In the genomic region with DNA sequence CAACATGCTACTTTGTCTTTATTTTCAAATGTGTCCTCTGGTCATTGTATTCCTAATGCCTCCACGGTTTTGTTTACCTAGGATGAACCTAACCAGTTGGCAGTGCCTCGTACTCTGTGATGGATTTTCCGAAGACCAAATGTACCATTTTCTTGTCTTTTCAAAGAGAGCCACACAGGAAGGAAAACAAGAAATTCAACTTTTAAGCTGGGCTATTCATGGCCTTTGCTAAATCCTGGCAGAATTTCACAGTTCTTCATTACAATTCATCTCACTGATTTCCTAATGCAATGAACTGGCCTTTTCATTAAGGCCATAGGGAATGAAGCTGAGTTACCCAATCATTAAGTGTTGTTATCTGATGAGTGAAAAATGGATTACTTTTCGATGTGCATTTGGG, we compare ENCODE assay signal across 23 cellular contexts. TPM values are rescaled to one million over a fixed set of nuclear protein-coding genes. Genes with fewer than 3 reads are reported as not detected.
DNase-seq lines count a peak whose midpoint lies in the region; ATAC-seq, FAIRE-seq and TF ChIP-seq lines count a peak whose summit lies in the region.
"Had no signal": no experiment of that assay in that cellular context is flagged by ENCODE, and none has a peak within 500 bp of the region (broad histone marks: within the 10 kb centered on the region; RNA-seq: fewer than 3 reads in every experiment).

No MANE protein-coding gene starts in this region.

- H3K4me1 ChIP-seq in neural progenitor cell = no peaks in the 10 kb centered on the region
- peaks cover 2 to 28% of the 10 kb centered on the region in 2 donors for H3K4me1 ChIP-seq in kidney (ENCODE audit: control insufficient read depth in 1 of 2, insufficient read depth in 1 of 2, low read depth in 1 of 2, low read length in 2 of 2)
- H3K4me1 ChIP-seq: Caco-2, HAP-1 had no signal

- CTCF ChIA-PET in WTC11 (lab: Charles Lee) = no interaction called here

- no peak overlapping the region for H3K4me3 ChIP-seq in neural progenitor cell
- peak overlapping the region in 1 of 2 donors; percentile 3 for H3K4me3 ChIP-seq in kidney (ENCODE audit: low read length in 2 of 2)
- H3K4me3 ChIP-seq: HAP-1 had no signal

- intact Hi-C loops in kidney (cut with DNase I) = no loop called here

- peak overlapping the region; percentile 16 for H2AFZ ChIP-seq in neural progenitor cell (replicated peaks)

- H3K27me3 ChIP-seq in neural progenitor cell = no peaks in the 10 kb centered on the region

- H3K9ac ChIP-seq in neural progenitor cell = no peak overlapping the region
- H3K9ac ChIP-seq in kidney (ENCODE audit: low read length in 2 of 2) = no peak overlapping the region
- H3K9ac ChIP-seq: KMS-11 had no signal

- H3K9me3 Mint-ChIP-seq in WTC11 (peaks cover 3% of the 10 kb centered on the region; the same call in 1 of the 2 replicates), neural progenitor cell (no peaks in the 10 kb centered on the region)
- H3K9me3 Mint-ChIP-seq: CD4-positive, alpha-beta T cell had no signal

- no peak for FAIRE-seq in kidney (lab: Jason Lieb, UNC)
- FAIRE-seq in D721Med (lab: Jason Lieb, UNC) = no peak
- FAIRE-seq: A204.1, GM12891, GM18507 had no signal

- H3K4me2 ChIP-seq in neural progenitor cell = no peak overlapping the region
- H3K4me2 ChIP-seq: KMS-11 had no signal

- H3K36me3 Mint-ChIP-seq in WTC11 = no peaks in the 10 kb centered on the region
- no peaks in the 10 kb centered on the region for H3K36me3 Mint-ChIP-seq in neural progenitor cell

- H3K9me3 ChIP-seq in neural progenitor cell (ENCODE audit: low read depth) = no peaks in the 10 kb centered on the region
- no peaks in the 10 kb centered on the region for H3K9me3 ChIP-seq in kidney (ENCODE audit: control insufficient read depth in 1 of 2, low read length in 2 of 2)
- H3K9me3 ChIP-seq: Caco-2, HAP-1 had no signal

- ATAC-seq in WTC11 = no peak

- H4K20me1 ChIP-seq in neural progenitor cell (ENCODE audit: low read depth) = no peaks in the 10 kb centered on the region

- H3K27ac ChIP-seq in neural progenitor cell (no peak overlapping the region), kidney (ENCODE audit: low read depth in 2 of 2, low read length in 2 of 2) (no peak overlapping the region)
- H3K27ac ChIP-seq: C4-2B, HL-60, KMS-11 had no signal

- H3K79me2 ChIP-seq in neural progenitor cell (ENCODE audit: low read depth) = no peaks in the 10 kb centered on the region

- H3F3A ChIP-seq in neural progenitor cell (ENCODE audit: low read depth) = no peaks in the 10 kb centered on the region

- TF ChIP-seq CTCF in WTC11 (IDR thresholded peaks at IDR 0.05) (no peak), neural progenitor cell (IDR thresholded peaks at IDR 0.05) (no peak), kidney (IDR thresholded peaks at IDR 0.05; ENCODE audit: borderline replicate concordance, extremely low read depth, insufficient read depth) (no peak), D721Med (IDR thresholded peaks at IDR 0.05; ENCODE audit: insufficient read depth, missing control alignments) (no peak)

- H3K4me3 Mint-ChIP-seq in WTC11 (no peak overlapping the region), neural progenitor cell (no peak overlapping the region)
- H3K4me3 Mint-ChIP-seq: CD4-positive, alpha-beta T cell had no signal

- no peak for DNase-seq in WTC11 (ENCODE audit: low spot score)
- DNase-seq in inferior parietal cortex (ENCODE audit: extremely low spot score) = peak; percentile 29
- no peak for DNase-seq in neural progenitor cell (ENCODE audit: low spot score)
- DNase-seq in superior temporal gyrus (ENCODE audit: extremely low spot score) = peak; percentile 49
- no peak for DNase-seq in DMS79 treated with DMSO at 0.1 percent for 48 hours (lab: John Stamatoyannopoulos, UW)
- no peak for DNase-seq in D341Med (ENCODE audit: low spot score)
- no peak for DNase-seq in kidney
- DNase-seq in D721Med (ENCODE audit: insufficient read length, low spot score) = no peak
- DNase-seq: ACHN; Caco-2; CD4-positive, alpha-beta T cell; DMS 273 treated with DMSO at 0.1 percent for 48 hours; DMS53 had no signal

- H3K36me3 ChIP-seq in neural progenitor cell (no peaks in the 10 kb centered on the region), kidney (ENCODE audit: control insufficient read depth in 1 of 2, insufficient read depth in 2 of 2, low read length in 2 of 2) (no peaks in the 10 kb centered on the region)
- H3K36me3 ChIP-seq: HAP-1 had no signal

- POLR2A ChIA-PET in WTC11 (lab: Charles Lee) = no interaction called here

- H3K4me1 Mint-ChIP-seq in WTC11 = peaks cover 24% of the 10 kb centered on the region
- peaks cover 2% of the 10 kb centered on the region for H3K4me1 Mint-ChIP-seq in neural progenitor cell

- H3K27me3 Mint-ChIP-seq in WTC11 (ENCODE audit: low read depth) (no peaks in the 10 kb centered on the region), neural progenitor cell (ENCODE audit: insufficient read depth, low read depth) (no peaks in the 10 kb centered on the region)

- H3K27ac Mint-ChIP-seq in WTC11 = 0 out of 2 replicates have a peak overlapping the region, but pooled peaks have one; percentile 23
- no peak overlapping the region for H3K27ac Mint-ChIP-seq in neural progenitor cell
- H3K27ac Mint-ChIP-seq: CD4-positive, alpha-beta T cell had no signal

TF ChIP-seq in WTC11, 78 proteins besides CTCF, POLR2A, EP300 and RAD21:
- TF ChIP-seq JAZF1 (CRISPR knock-in tag; IDR thresholded peaks at IDR 0.05) (no peak), CDX4 (CRISPR knock-in tag; IDR thresholded peaks at IDR 0.05; ENCODE audit: borderline replicate concordance) (no peak), ATF1 (CRISPR knock-in tag; IDR thresholded peaks at IDR 0.05) (no peak), ZNF263 (CRISPR knock-in tag; IDR thresholded peaks at IDR 0.05; ENCODE audit: low read depth) (no peak), RORB (CRISPR knock-in tag; IDR thresholded peaks at IDR 0.05) (no peak), FOXP1 (CRISPR knock-in tag; IDR thresholded peaks at IDR 0.05; ENCODE audit: borderline replicate concordance) (no peak)
- TF ChIP-seq, protein P1, sequence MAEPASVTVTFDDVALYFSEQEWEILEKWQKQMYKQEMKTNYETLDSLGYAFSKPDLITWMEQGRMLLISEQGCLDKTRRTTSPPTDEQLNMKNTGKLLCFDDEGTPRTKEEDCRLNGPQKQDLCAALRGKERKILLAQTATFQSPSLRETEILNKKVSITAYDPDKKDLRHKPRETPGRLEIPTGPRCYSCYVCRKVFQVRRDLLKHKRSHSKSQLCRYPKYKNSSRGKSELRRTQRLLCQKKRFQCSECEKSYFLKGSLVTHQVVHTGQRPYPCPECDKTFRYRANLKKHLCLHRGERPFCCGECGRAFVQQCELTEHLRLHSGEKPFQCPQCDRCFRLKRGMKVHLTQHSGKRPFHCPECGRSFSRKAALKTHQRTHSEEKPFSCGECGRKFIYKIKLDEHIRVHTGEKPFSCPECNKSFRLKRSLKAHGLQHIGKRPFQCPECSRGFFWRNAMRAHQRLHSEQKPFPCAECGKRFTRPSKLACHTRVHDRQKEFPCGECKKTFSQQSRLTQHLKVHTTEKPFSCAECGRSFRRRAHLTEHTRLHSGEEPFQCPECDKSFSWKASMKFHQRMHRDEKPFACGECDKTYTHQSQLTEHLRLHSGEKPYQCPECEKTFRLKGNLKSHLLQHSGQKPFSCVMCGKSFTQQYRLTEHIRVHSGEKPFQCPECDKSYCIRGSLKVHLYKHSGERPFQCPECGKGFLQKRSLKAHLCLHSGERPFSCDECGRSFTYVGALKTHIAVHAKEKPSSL (CRISPR knock-in tag; conservative IDR thresholded peaks at IDR 0.05) = no peak

RNA-seq across cellular contexts. Expression of gene KCNJ16, which starts 7.9 kb away (rescaled TPM):
- not detected in 3 replicates for total RNA-seq in WTC11 (2021)
- total RNA-seq in neural progenitor cell (ENCODE audit: low replicate concordance) = not detected in 2 replicates
- total RNA-seq in kidney = 281 TPM
- 163 TPM for polyA plus RNA-seq in kidney (ENCODE audit: insufficient read depth, low read depth, low replicate concordance)
- total RNA-seq: CD4-positive, alpha-beta T cell; H4; HT1080 had no signal
- polyA plus RNA-seq: BJ had no signal

Comparison
In these comparisons a context has a peak if more than half of its experiments do, and no peak if none do; other contexts are left out.
1. DNase-seq: peak in inferior parietal cortex (single experiment) and superior temporal gyrus (single experiment); none in WTC11 (single experiment), neural progenitor cell (single experiment), DMS79 treated with DMSO at 0.1 percent for 48 hours (single experiment), D341Med (single experiment), kidney (single experiment) and D721Med (single experiment).
2. RNA of gene KCNJ16, which starts 7.9 kb away (total RNA-seq): 281 TPM in kidney (single experiment); not detected in WTC11 and not detected in neural progenitor cell; every median in the first group is over 100 times any median in the second.